9 cellular contexts compared by ENCODE assay signal in genomic region chr7:101712652-101713051, GRCh38.
"Had no signal": no experiment of that assay in that cellular context is flagged by ENCODE, and none has a peak within 500 bp of the region (broad histone marks: within the 10 kb centered on the region; RNA-seq: fewer than 3 reads in every experiment).

No MANE protein-coding gene starts in this region.

- H3K9ac ChIP-seq: GM23248 had no signal

- H3K4me1 Mint-ChIP-seq: IgD-negative memory B cell had no signal

- H3K27ac Mint-ChIP-seq: HFFc6, IgD-negative memory B cell had no signal

- H2AFZ ChIP-seq: GM23248 had no signal

- DNase-seq: GM23248, GOT3, H7, HFFc6, KG1 had no signal

- H3K4me3 Mint-ChIP-seq: HFFc6, IgD-negative memory B cell had no signal

- H3K36me3 Mint-ChIP-seq: IgD-negative memory B cell had no signal

- FAIRE-seq: HTR-8/SVneo had no signal

- H3K9me3 Mint-ChIP-seq: HFFc6 had no signal

- H3K4me1 ChIP-seq: HAP-1 had no signal

- H3K4me3 ChIP-seq: GM23248, HAP-1 had no signal

- H3K27ac ChIP-seq: GM23248 had no signal

- ATAC-seq: HCT116 had no signal

- H3K36me3 ChIP-seq: HAP-1 had no signal

- H3K9me3 ChIP-seq: HAP-1 had no signal
